ENCODE assay signal across 8 cellular contexts in genomic region chr12:69685810-69686209, GRCh38. TPM values are rescaled to one million over a fixed set of nuclear protein-coding genes. Genes with fewer than 3 reads are reported as not detected.
A peak's percentile ranks its signal among the peaks of the same experiment; 100 is the strongest.
DNase-seq lines count a peak whose midpoint lies in the region; ATAC-seq, FAIRE-seq and TF ChIP-seq lines count a peak whose summit lies in the region.
"Had no signal": no experiment of that assay in that cellular context is flagged by ENCODE, and none has a peak within 500 bp of the region (broad histone marks: within the 10 kb centered on the region; RNA-seq: fewer than 3 reads in every experiment).

No MANE protein-coding gene starts in this region.

- no peak overlapping the region for H3K4me3 Mint-ChIP-seq in astrocyte (ENCODE audit: unreplicated experiment)
- H3K4me3 Mint-ChIP-seq: effector memory CD8-positive, alpha-beta T cell had no signal

- no peak overlapping the region for H3K4me3 ChIP-seq in astrocyte (ENCODE audit: insufficient read depth, low read depth, low read length)

- H3K36me3 ChIP-seq in astrocyte (ENCODE audit: insufficient read depth, low read length): no peaks in the 10 kb centered on the region

- H3K4me1 Mint-ChIP-seq in astrocyte (ENCODE audit: low read depth, unreplicated experiment): peaks cover 40% of the 10 kb centered on the region

- no peak overlapping the region for H3K9ac ChIP-seq in astrocyte (ENCODE audit: low read length)

- ATAC-seq in GM19351 (IDR thresholded peaks at IDR 0.05; ENCODE audit: unreplicated experiment): peak; percentile 70
- peak; percentile 56 for ATAC-seq in HG03064 (IDR thresholded peaks at IDR 0.05; ENCODE audit: low read depth, unreplicated experiment)
- ATAC-seq: effector memory CD8-positive, alpha-beta T cell had no signal

- no peaks in the 10 kb centered on the region for H4K20me1 ChIP-seq in astrocyte (ENCODE audit: insufficient read depth, low read length)

- DNase-seq in astrocyte (ENCODE audit: low read depth) (peak; percentile 65), renal cortical epithelial cell (ENCODE audit: low read depth) (peak; percentile 80), NCI-H526 (lab: John Stamatoyannopoulos, UW) (no peak), HTR-8/SVneo (ENCODE audit: insufficient read length, low spot score) (no peak), Kasumi-1 (lab: John Stamatoyannopoulos, UW) (no peak)
- DNase-seq: effector memory CD8-positive, alpha-beta T cell had no signal

- no peaks in the 10 kb centered on the region for H3K27me3 ChIP-seq in astrocyte (ENCODE audit: insufficient read depth, low read length)

- FAIRE-seq in astrocyte (lab: Jason Lieb, UNC) (no peak), HTR-8/SVneo (lab: Jason Lieb, UNC) (no peak)

- no peaks in the 10 kb centered on the region for H3K9me3 ChIP-seq in astrocyte (ENCODE audit: insufficient read depth, low read depth, low read length)

- peak overlapping the region; percentile 26 for H3K27ac Mint-ChIP-seq in astrocyte (ENCODE audit: unreplicated experiment)
- H3K27ac Mint-ChIP-seq: effector memory CD8-positive, alpha-beta T cell had no signal

- peak overlapping the region; percentile 38 for H3K4me2 ChIP-seq in astrocyte (ENCODE audit: low read length)

- H3K27me3 Mint-ChIP-seq in astrocyte (ENCODE audit: low read depth, unreplicated experiment): no peaks in the 10 kb centered on the region

- no peaks in the 10 kb centered on the region for H3K9me3 Mint-ChIP-seq in astrocyte (ENCODE audit: unreplicated experiment)
- H3K9me3 Mint-ChIP-seq: effector memory CD8-positive, alpha-beta T cell had no signal

- H3K4me1 ChIP-seq in astrocyte (ENCODE audit: insufficient read depth, low read length): peaks cover 32% of the 10 kb centered on the region

- no peaks in the 10 kb centered on the region for H3K79me2 ChIP-seq in astrocyte (ENCODE audit: insufficient read depth, low read length)

- H3K36me3 Mint-ChIP-seq in astrocyte (ENCODE audit: low read depth, unreplicated experiment): no peaks in the 10 kb centered on the region

- H3K27ac ChIP-seq in astrocyte (ENCODE audit: low read depth, low read length): no peak overlapping the region

- no peak for TF ChIP-seq CTCF in astrocyte (IDR thresholded peaks at IDR 0.05; ENCODE audit: insufficient read depth, low read depth, low read length)

- no peak overlapping the region for H2AFZ ChIP-seq in astrocyte (ENCODE audit: low read depth, low read length)

RNA-seq across cellular contexts. Expression of gene BEST3, which starts 13.3 kb away (rescaled TPM):
- total RNA-seq in astrocyte: 1.0 and 1.2 TPM in 2 replicates
- total RNA-seq in renal cortical epithelial cell: 0.55 and 0.87 TPM in 2 replicates

RNA-seq across cellular contexts. Expression of gene RAB3IP, which starts 52.9 kb away (rescaled TPM):
- total RNA-seq in astrocyte: 18.4 and 19.4 TPM in 2 replicates
- 45.7 and 75.2 TPM in 2 replicates for total RNA-seq in renal cortical epithelial cell

Comparison
In these comparisons a context has a peak if more than half of its experiments do, and no peak if none do; other contexts are left out.
1. DNase-seq: peak in astrocyte (single experiment) and renal cortical epithelial cell (single experiment); none in NCI-H526 (0 of 2), HTR-8/SVneo (single experiment) and Kasumi-1 (0 of 2).